23 cellular contexts compared by ENCODE assay signal in the genomic region with DNA sequence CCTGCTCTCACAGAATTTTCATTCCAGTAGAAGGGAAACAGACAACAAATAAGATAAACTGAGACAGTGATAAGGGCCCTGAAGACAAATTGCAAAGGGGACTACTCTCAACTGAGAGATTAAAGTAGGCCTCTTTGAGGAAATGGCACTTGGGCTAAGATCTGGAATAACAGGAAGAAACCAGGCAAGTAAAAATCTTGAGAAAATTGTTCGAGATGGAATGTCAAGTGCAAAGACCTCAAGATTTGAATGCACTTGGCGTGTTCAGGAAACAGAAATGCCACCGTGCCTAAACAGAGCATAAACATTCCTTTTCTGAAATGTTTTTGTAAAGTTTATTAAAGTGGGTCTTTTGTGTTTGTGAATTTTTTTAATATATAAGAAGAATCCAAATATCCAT.
"Had no signal": no experiment of that assay in that cellular context is flagged by ENCODE, and none has a peak within 500 bp of the region (broad histone marks: within the 10 kb centered on the region; RNA-seq: fewer than 3 reads in every experiment).

No MANE protein-coding gene starts in this region.

- H3K27me3 Mint-ChIP-seq: activated B cell treated with CpG ODN at 0.5 μM for 24 hours; activated CD4-positive, alpha-beta T cell treated with anti-CD3 and anti-CD28 coated beads, Interleukin-2, amount 10 ng/mL, durations not matched to agents 24 days and 14 days; activated naive CD8-positive, alpha-beta T cell treated with anti-CD3 and anti-CD28 coated beads, Interleukin-2, amount 10 ng/mL, durations not matched to agents 7 days and 5 days; activated T-helper 17 cell treated with anti-CD3 and anti-CD28 coated beads, Interleukin-2, amount 50 U/mL, for 72 hours had no signal

- H3K9me3 Mint-ChIP-seq: activated B cell treated with CpG ODN at 0.5 μM for 24 hours; activated CD4-positive, alpha-beta T cell treated with anti-CD3 and anti-CD28 coated beads, Interleukin-2, amount 10 ng/mL, durations not matched to agents 24 days and 14 days; activated naive CD4-positive, alpha-beta T cell treated with anti-CD3 and anti-CD28 coated beads for 36 hours; activated naive CD8-positive, alpha-beta T cell treated with anti-CD3 and anti-CD28 coated beads, Interleukin-2, amount 10 ng/mL, durations not matched to agents 7 days and 5 days; activated T-helper 17 cell treated with anti-CD3 and anti-CD28 coated beads, Interleukin-2, amount 50 U/mL, for 72 hours; T-helper 1 cell treated with Interleukin-12 subunit alpha and Interleukin-12 subunit beta and Interleukin-4 antibody, amounts not matched to agents 30 μg/mL and 1 μg/mL, for 36 hours had no signal

- ATAC-seq: activated T-helper 17 cell treated with anti-CD3 and anti-CD28 coated beads, Interleukin-2, amount 50 U/mL, for 72 hours; PC-3 had no signal

- H3K27ac ChIP-seq: adrenal gland had no signal

- H3K9me3 ChIP-seq: adrenal gland had no signal

- H3K4me3 Mint-ChIP-seq: activated B cell treated with CpG ODN at 0.5 μM for 24 hours; activated CD4-positive, alpha-beta T cell treated with anti-CD3 and anti-CD28 coated beads, Interleukin-2, amount 10 ng/mL, durations not matched to agents 24 days and 14 days; activated naive CD4-positive, alpha-beta T cell treated with anti-CD3 and anti-CD28 coated beads for 36 hours; activated naive CD8-positive, alpha-beta T cell treated with anti-CD3 and anti-CD28 coated beads, Interleukin-2, amount 10 ng/mL, durations not matched to agents 7 days and 5 days; activated T-helper 17 cell treated with anti-CD3 and anti-CD28 coated beads, Interleukin-2, amount 50 U/mL, for 72 hours; T-helper 1 cell treated with Interleukin-12 subunit alpha and Interleukin-12 subunit beta and Interleukin-4 antibody, amounts not matched to agents 30 μg/mL and 1 μg/mL, for 36 hours had no signal

- DNase-seq: activated B cell treated with CpG ODN at 0.5 μM for 24 hours; activated CD4-positive, alpha-beta T cell treated with anti-CD3 and anti-CD28 coated beads for 1 hour; activated CD4-positive, alpha-beta T cell treated with anti-CD3 and anti-CD28 coated beads, Interleukin-2, amount 10 ng/mL, durations not matched to agents 24 days and 14 days; activated CD4-positive, alpha-beta T cell treated with anti-CD3 and anti-CD28 coated beads, Interleukin-2, amount 50 U/mL, for 48 hours; activated gamma-delta T cell; activated naive CD4-positive, alpha-beta T cell treated with anti-CD3 and anti-CD28 coated beads for 36 hours; activated naive CD8-positive, alpha-beta T cell treated with anti-CD3 and anti-CD28 coated beads, Interleukin-2, amount 10 ng/mL, durations not matched to agents 7 days and 5 days; activated T-cell treated with anti-CD3 and anti-CD28 coated beads for 4 hours; activated T-cell treated with anti-CD3 and anti-CD28 coated beads, Interleukin-2, amount 50 U/mL, for 48 hours; adrenal gland; anterior cingulate cortex; Kasumi-1; KBM-7; NCI-H1105 treated with DMSO at 0.1 percent for 48 hours; NCI-H1436 treated with DMSO at 0.1 percent for 48 hours; NCI-H187; NCI-H2081; NCI-H446; NCI-H524; PC-3; SHP77 treated with DMSO at 0.1 percent for 48 hours had no signal

- H3K27me3 ChIP-seq: adrenal gland had no signal

- H3K4me3 ChIP-seq: adrenal gland had no signal

- H3K36me3 ChIP-seq: adrenal gland had no signal

- H3K27ac Mint-ChIP-seq: activated B cell treated with CpG ODN at 0.5 μM for 24 hours; activated CD4-positive, alpha-beta T cell treated with anti-CD3 and anti-CD28 coated beads, Interleukin-2, amount 10 ng/mL, durations not matched to agents 24 days and 14 days; activated naive CD4-positive, alpha-beta T cell treated with anti-CD3 and anti-CD28 coated beads for 36 hours; activated naive CD8-positive, alpha-beta T cell treated with anti-CD3 and anti-CD28 coated beads, Interleukin-2, amount 10 ng/mL, durations not matched to agents 7 days and 5 days; activated T-helper 17 cell treated with anti-CD3 and anti-CD28 coated beads, Interleukin-2, amount 50 U/mL, for 72 hours; T-helper 1 cell treated with Interleukin-12 subunit alpha and Interleukin-12 subunit beta and Interleukin-4 antibody, amounts not matched to agents 30 μg/mL and 1 μg/mL, for 36 hours had no signal
